Comparison of ENCODE assay signal across 35 cellular contexts in genomic region chr3:3629911-3630310, GRCh38.
"Had no signal": no experiment of that assay in that cellular context is flagged by ENCODE, and none has a peak within 500 bp of the region (broad histone marks: within the 10 kb centered on the region; RNA-seq: fewer than 3 reads in every experiment).

No MANE protein-coding gene starts in this region.

- H3K27me3 Mint-ChIP-seq: activated CD4-positive, alpha-beta memory T cell treated with anti-CD3 and anti-CD28 coated beads for 36 hours; activated CD4-positive, alpha-beta T cell treated with anti-CD3 and anti-CD28 coated beads, Interleukin-2, amount 10 ng/mL, durations not matched to agents 24 days and 14 days; activated naive CD8-positive, alpha-beta T cell treated with anti-CD3 and anti-CD28 coated beads for 36 hours; T-helper 17 cell had no signal

- H3K27ac Mint-ChIP-seq: activated CD4-positive, alpha-beta memory T cell treated with anti-CD3 and anti-CD28 coated beads for 36 hours; activated CD4-positive, alpha-beta T cell treated with anti-CD3 and anti-CD28 coated beads, Interleukin-2, amount 10 ng/mL, durations not matched to agents 24 days and 14 days; activated naive CD4-positive, alpha-beta T cell treated with anti-CD3 and anti-CD28 coated beads for 36 hours; activated naive CD8-positive, alpha-beta T cell treated with anti-CD3 and anti-CD28 coated beads for 36 hours; activated T-helper 1 cell treated with anti-CD3 and anti-CD28 coated beads, Interleukin-12 subunit alpha, Interleukin-12 subunit beta, Interleukin-2, Interleukin-4 antibody, amounts not matched to agents 30 ng/mL and 10 ng/mL and 1 ng/mL, durations not matched to agents 14 hours and 24 hours and 36 hours; nephron; T-helper 17 cell had no signal

- H3K27me3 ChIP-seq: adrenal gland, esophagus squamous epithelium, gastrocnemius medialis, pancreas, sigmoid colon, tibial nerve had no signal

- H3K4me3 ChIP-seq: adrenal gland, esophagus squamous epithelium, gastrocnemius medialis, left ventricle myocardium inferior, lung, mucosa of descending colon, pancreas, prostate gland, sigmoid colon, tibial nerve had no signal

- H3K36me3 ChIP-seq: adrenal gland, esophagus squamous epithelium, gastrocnemius medialis, left ventricle myocardium inferior, pancreas, prostate gland, sigmoid colon, tibial nerve, WERI-Rb-1 had no signal

- H3K36me3 Mint-ChIP-seq: activated CD4-positive, alpha-beta memory T cell treated with anti-CD3 and anti-CD28 coated beads for 36 hours; activated naive CD8-positive, alpha-beta T cell treated with anti-CD3 and anti-CD28 coated beads for 36 hours had no signal

- ATAC-seq: activated CD4-positive, CD25-positive, alpha-beta regulatory T cell treated with anti-CD3 and anti-CD28 coated beads, Interleukin-2, amount 50 U/mL, for 24 hours; gastrocnemius medialis; mucosa of descending colon; pancreas; T-helper 17 cell had no signal

- H3K4me1 Mint-ChIP-seq: activated CD4-positive, alpha-beta T cell treated with anti-CD3 and anti-CD28 coated beads, Interleukin-2, amount 10 ng/mL, durations not matched to agents 24 days and 14 days; activated naive CD8-positive, alpha-beta T cell treated with anti-CD3 and anti-CD28 coated beads for 36 hours; T-helper 17 cell had no signal

- H3K9me3 ChIP-seq: adrenal gland, esophagus squamous epithelium, gastrocnemius medialis, left ventricle myocardium inferior, mucosa of descending colon, pancreas, prostate gland, sigmoid colon, tibial nerve had no signal

- DNase-seq: activated CD4-positive, alpha-beta memory T cell treated with anti-CD3 and anti-CD28 coated beads for 36 hours; activated CD4-positive, alpha-beta T cell treated with anti-CD3 and anti-CD28 coated beads, Interleukin-2, amount 10 ng/mL, durations not matched to agents 24 days and 14 days; activated CD8-positive, alpha-beta memory T cell treated with anti-CD3 and anti-CD28 coated beads, Interleukin-2, amount 50 U/mL, for 4 hours; activated effector memory CD4-positive, alpha-beta T cell treated with anti-CD3 and anti-CD28 coated beads, Interleukin-2, amount 50 U/mL, for 16 hours; activated naive CD4-positive, alpha-beta T cell treated with anti-CD3 and anti-CD28 coated beads for 36 hours; activated naive CD8-positive, alpha-beta T cell treated with anti-CD3 and anti-CD28 coated beads for 36 hours; activated T-cell treated with anti-CD3 and anti-CD28 coated beads, Interleukin-2, amount 50 U/mL, for 1 hour; adrenal gland; aorta; dermis blood vessel endothelial cell; effector CD4-positive, alpha-beta T cell; esophagus squamous epithelium; gastrocnemius medialis; glutamatergic neuron; islet precursor cell; left ventricle myocardium inferior; mucosa of descending colon; pancreas; retina; sigmoid colon; small intestine; stimulated activated CD4-positive, alpha-beta T cell treated with anti-CD3 and anti-CD28 coated beads, Interleukin-1b, Interleukin-23, amount 100 ng/mL, for 48 hours; stimulated activated naive CD4-positive, alpha-beta T cell; T-helper 17 cell; T1000; WERI-Rb-1 had no signal

- H3K4me3 Mint-ChIP-seq: activated CD4-positive, alpha-beta memory T cell treated with anti-CD3 and anti-CD28 coated beads for 36 hours; activated CD4-positive, alpha-beta T cell treated with anti-CD3 and anti-CD28 coated beads, Interleukin-2, amount 10 ng/mL, durations not matched to agents 24 days and 14 days; activated naive CD4-positive, alpha-beta T cell treated with anti-CD3 and anti-CD28 coated beads for 36 hours; activated naive CD8-positive, alpha-beta T cell treated with anti-CD3 and anti-CD28 coated beads for 36 hours; activated T-helper 1 cell treated with anti-CD3 and anti-CD28 coated beads, Interleukin-12 subunit alpha, Interleukin-12 subunit beta, Interleukin-2, Interleukin-4 antibody, amounts not matched to agents 30 ng/mL and 10 ng/mL and 1 ng/mL, durations not matched to agents 14 hours and 24 hours and 36 hours; nephron; T-helper 17 cell had no signal

- H3K9me3 Mint-ChIP-seq: activated CD4-positive, alpha-beta memory T cell treated with anti-CD3 and anti-CD28 coated beads for 36 hours; activated naive CD4-positive, alpha-beta T cell treated with anti-CD3 and anti-CD28 coated beads for 36 hours; activated naive CD8-positive, alpha-beta T cell treated with anti-CD3 and anti-CD28 coated beads for 36 hours; activated T-helper 1 cell treated with anti-CD3 and anti-CD28 coated beads, Interleukin-12 subunit alpha, Interleukin-12 subunit beta, Interleukin-2, Interleukin-4 antibody, amounts not matched to agents 30 ng/mL and 10 ng/mL and 1 ng/mL, durations not matched to agents 14 hours and 24 hours and 36 hours had no signal

- H3K4me1 ChIP-seq: adrenal gland, esophagus squamous epithelium, gastrocnemius medialis, left ventricle myocardium inferior, pancreas, prostate gland, sigmoid colon, tibial nerve had no signal

- FAIRE-seq: colon, endometrium, pancreas, small intestine had no signal

- H3K27ac ChIP-seq: adrenal gland, epithelial cell of prostate, esophagus squamous epithelium, gastrocnemius medialis, left ventricle myocardium inferior, pancreas, prostate gland, sigmoid colon, tibial nerve, WERI-Rb-1 had no signal
